In the genomic region with DNA sequence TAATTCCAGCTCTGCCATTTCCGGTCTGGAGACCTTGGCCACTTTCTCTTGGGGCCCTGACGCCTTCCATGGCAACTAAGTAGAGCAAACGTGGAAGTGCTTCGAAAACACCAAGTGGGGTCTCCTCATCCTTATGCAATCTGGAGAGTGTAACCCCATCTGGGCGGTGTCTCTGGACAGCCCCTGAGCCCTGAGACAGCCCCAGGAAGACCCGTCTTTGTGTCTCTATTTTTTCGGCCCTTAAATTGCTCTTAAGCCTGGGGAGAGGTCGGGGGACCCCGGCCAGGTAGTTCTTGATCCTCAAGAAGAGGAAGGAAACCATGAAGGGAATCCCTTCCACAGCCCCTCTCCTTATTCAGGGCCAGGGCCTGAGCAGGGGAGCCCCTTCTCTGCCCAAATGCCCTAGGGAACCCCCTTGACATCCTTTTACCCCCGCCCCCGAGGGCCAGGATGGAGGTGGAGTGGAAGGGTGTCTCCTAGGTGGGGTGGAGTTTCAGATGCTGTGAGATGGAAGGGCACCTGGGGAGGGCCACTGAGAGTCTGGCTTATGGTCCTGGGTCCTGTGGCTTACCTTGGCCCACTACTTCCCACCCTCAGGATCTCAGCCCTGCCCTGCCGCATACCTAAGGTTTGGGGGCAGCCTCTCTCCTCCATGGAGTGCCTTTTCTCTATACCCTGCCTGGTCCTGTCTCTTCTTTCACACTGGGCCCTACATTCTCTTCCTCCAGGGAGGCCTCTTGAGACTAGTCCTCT, we compare ENCODE assay signal across 8 cellular contexts. TPM values are rescaled to one million over a fixed set of nuclear protein-coding genes. Genes with fewer than 3 reads are reported as not detected.
DNase-seq lines count a peak whose midpoint lies in the region; ATAC-seq and TF ChIP-seq lines count a peak whose summit lies in the region.

No MANE protein-coding gene starts in this region.

- H3K9me3 Mint-ChIP-seq in activated naive CD4-positive, alpha-beta T cell treated with anti-CD3 and anti-CD28 coated beads, Interleukin-2, amount 50 U/mL, for 24 hours: no peaks in the 10 kb centered on the region
- no peaks in the 10 kb centered on the region for H3K9me3 Mint-ChIP-seq in chondrocyte (ENCODE audit: low read depth)

- peaks cover 0 to 4% of the 10 kb centered on the region in 2 donors for H3K36me3 ChIP-seq in muscle layer of duodenum (ENCODE audit: control insufficient read depth in 1 of 2, insufficient read depth in 2 of 2, low read length in 2 of 2)
- H3K36me3 ChIP-seq in aorta (ENCODE audit: control insufficient read depth in 1 of 2, insufficient read depth in 2 of 2, low read length in 1 of 2): no peaks in the 10 kb centered on the region

- H3K4me1 ChIP-seq in muscle layer of duodenum (ENCODE audit: control insufficient read depth in 1 of 2, insufficient read depth in 2 of 2, low read length in 2 of 2) (peaks cover 9 to 20% of the 10 kb centered on the region in 2 donors), aorta (ENCODE audit: control insufficient read depth in 1 of 2, insufficient read depth in 2 of 2, low read length in 2 of 2) (peaks cover 0 to 4% of the 10 kb centered on the region in 2 donors)

- H3K27ac Mint-ChIP-seq in activated naive CD4-positive, alpha-beta T cell treated with anti-CD3 and anti-CD28 coated beads, Interleukin-2, amount 50 U/mL, for 24 hours: peak overlapping the region; percentile 30
- H3K27ac Mint-ChIP-seq in chondrocyte (ENCODE audit: unreplicated experiment): peak overlapping the region; percentile 95

- H3K4me3 Mint-ChIP-seq in activated naive CD4-positive, alpha-beta T cell treated with anti-CD3 and anti-CD28 coated beads, Interleukin-2, amount 50 U/mL, for 24 hours: peak overlapping the region; percentile 80
- H3K4me3 Mint-ChIP-seq in chondrocyte (ENCODE audit: unreplicated experiment): peak overlapping the region; percentile 57

- DNase-seq in activated naive CD4-positive, alpha-beta T cell treated with anti-CD3 and anti-CD28 coated beads, Interleukin-2, amount 50 U/mL, for 16 hours: no peak
- DNase-seq in chondrocyte (ENCODE audit: low spot score): no peak
- DNase-seq in aorta: peak in 1 of 2 donors; percentile 73
- DNase-seq in DMS79 (lab: John Stamatoyannopoulos, UW): no peak
- DNase-seq in NCI-H510A treated with DMSO at 0.1 percent for 48 hours (lab: John Stamatoyannopoulos, UW): no peak
- DNase-seq in NCI-H2081 (lab: John Stamatoyannopoulos, UW): no peak

- peak; percentile 2 for ATAC-seq in aorta (ENCODE audit: low FRiP score)

- no peaks in the 10 kb centered on the region for H3K36me3 Mint-ChIP-seq in activated naive CD4-positive, alpha-beta T cell treated with anti-CD3 and anti-CD28 coated beads, Interleukin-2, amount 50 U/mL, for 24 hours
- no peaks in the 10 kb centered on the region for H3K36me3 Mint-ChIP-seq in chondrocyte (ENCODE audit: low read depth)

- intact Hi-C loops in aorta (cut with DNase I): loop anchor here (2.0 kb wide), 2 partner anchors 17 to 37 kb away; a partner anchor contains a TSS

- H3K4me3 ChIP-seq in muscle layer of duodenum (ENCODE audit: low read depth in 1 of 2, low read length in 2 of 2) (peak overlapping the region; percentile 26 to 39), aorta (ENCODE audit: low read length in 2 of 2) (peak overlapping the region in 1 of 2 donors; percentile 12)

- H3K27ac ChIP-seq in muscle layer of duodenum (ENCODE audit: low read length) (peak overlapping the region; percentile 95), aorta (ENCODE audit: low read depth in 1 of 2, low read length in 2 of 2) (peak overlapping the region; percentile 80 to 89)

- no peak for TF ChIP-seq CTCF in chondrocyte (IDR thresholded peaks at IDR 0.05)

- peaks cover 47% of the 10 kb centered on the region for H3K4me1 Mint-ChIP-seq in activated naive CD4-positive, alpha-beta T cell treated with anti-CD3 and anti-CD28 coated beads, Interleukin-2, amount 50 U/mL, for 24 hours
- H3K4me1 Mint-ChIP-seq in chondrocyte (ENCODE audit: low read depth): peaks cover 57% of the 10 kb centered on the region

- H3K9me3 ChIP-seq in muscle layer of duodenum (ENCODE audit: control insufficient read depth in 1 of 2, low read length in 2 of 2): no peaks in the 10 kb centered on the region
- H3K9me3 ChIP-seq in aorta (ENCODE audit: control insufficient read depth, low read length): no peaks in the 10 kb centered on the region

- no peaks in the 10 kb centered on the region for H3K27me3 Mint-ChIP-seq in activated naive CD4-positive, alpha-beta T cell treated with anti-CD3 and anti-CD28 coated beads, Interleukin-2, amount 50 U/mL, for 24 hours
- no peaks in the 10 kb centered on the region for H3K27me3 Mint-ChIP-seq in chondrocyte (ENCODE audit: low read depth)

- 73% methylated on average over 12 of the region's 12 CpGs for WGBS in aorta, 2 donors

- no peaks in the 10 kb centered on the region for H3K27me3 ChIP-seq in muscle layer of duodenum (ENCODE audit: low read depth, low read length)
- no peaks in the 10 kb centered on the region for H3K27me3 ChIP-seq in aorta (ENCODE audit: control insufficient read depth in 1 of 2, insufficient read depth in 2 of 2, low read length in 1 of 2)

RNA-seq across cellular contexts. Expression of a gene that starts 17.6 kb away (rescaled TPM):
- total RNA-seq in chondrocyte (5.7 to 7.6 TPM (median 7.3 TPM) in 3 replicates), aorta (100 to 1,000 TPM; 175 to 677 TPM)
- 100 to 1,000 TPM in 1 of 2 donors, 10 to 100 TPM in 1; 48.2 to 392 TPM for polyA plus RNA-seq in aorta

RNA-seq across cellular contexts. Expression of a gene that starts 26.9 kb away (rescaled TPM):
- total RNA-seq in chondrocyte (11.1 to 15.7 TPM (median 13.7 TPM) in 3 replicates), aorta (100 to 1,000 TPM in 1 of 2 donors, 10 to 100 TPM in 1; 64.2 to 129 TPM)
- 10 to 100 TPM in 1 of 2 donors, 1 to 10 TPM in 1; 7.1 to 13.8 TPM for polyA plus RNA-seq in aorta

RNA-seq across cellular contexts. Expression of a gene that starts 36.1 kb away (rescaled TPM):
- total RNA-seq in chondrocyte (48.0 to 55.1 TPM (median 50.5 TPM) in 3 replicates), aorta (10 to 100 TPM; 28.2 to 32.2 TPM)
- polyA plus RNA-seq in aorta: 10 to 100 TPM; 40.9 to 44.0 TPM

RNA-seq across cellular contexts. Expression of a gene that starts 45.8 kb away (rescaled TPM):
- total RNA-seq in chondrocyte: not detected in 3 replicates
- under 1 TPM in 1 of 2 donors, not detected in 1; 0.84 TPM for total RNA-seq in aorta
- not detected for polyA plus RNA-seq in aorta

Comparison
In these comparisons a context has a peak if more than half of its experiments do, and no peak if none do; other contexts are left out.
1. RNA of a gene that starts 17.6 kb away (total RNA-seq): 175 to 677 TPM in aorta; 5.7 to 7.6 TPM in chondrocyte; every median in the first group is over 10 times any median in the second.